In the genomic region with DNA sequence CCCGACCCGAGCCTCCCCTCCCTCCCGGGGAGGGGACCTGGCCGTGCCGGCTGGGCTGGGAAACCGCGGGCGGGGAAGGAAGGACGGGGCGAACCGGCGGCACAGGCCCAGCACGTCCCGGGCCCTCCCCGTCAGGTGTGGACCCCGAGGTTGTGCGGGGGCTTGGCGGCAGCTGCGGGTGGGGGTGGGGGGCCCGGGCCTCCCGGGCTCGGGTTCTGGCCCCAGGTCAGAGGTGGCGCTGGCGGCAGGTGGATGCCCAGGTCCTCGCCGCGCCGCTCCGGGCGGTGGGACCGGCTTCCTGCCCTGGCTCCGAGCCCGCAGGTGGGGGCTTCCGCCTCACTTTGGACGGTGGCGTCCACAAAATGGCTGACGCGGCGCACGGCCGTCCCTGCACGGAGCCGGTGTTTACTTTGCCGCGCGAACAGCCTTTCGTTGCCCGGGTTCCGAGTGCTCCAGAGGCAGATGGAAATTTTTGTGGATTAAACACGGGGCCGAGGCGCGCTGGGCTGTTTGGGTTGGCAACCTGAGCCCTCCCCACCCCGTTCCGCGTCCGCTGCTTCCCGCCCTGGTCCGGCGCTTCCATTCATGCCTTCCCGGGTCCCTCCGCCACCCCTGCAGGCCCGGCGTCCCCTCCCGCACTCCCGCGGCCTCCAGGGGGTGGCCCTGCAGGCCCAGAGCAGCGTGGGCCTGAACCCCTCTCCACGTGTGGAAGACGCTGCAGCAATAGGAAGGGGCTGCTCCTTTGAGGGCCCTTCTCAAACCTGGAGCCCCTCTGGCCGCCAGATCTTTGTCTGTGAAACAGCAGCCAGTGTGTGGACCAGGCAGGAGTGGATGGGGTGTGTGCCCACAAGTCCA, we compare ENCODE assay signal across 8 cellular contexts.
DNase-seq lines count a peak whose midpoint lies in the region; ATAC-seq and TF ChIP-seq lines count a peak whose summit lies in the region.
"Had no signal": no experiment of that assay in that cellular context is flagged by ENCODE, and none has a peak within 500 bp of the region (broad histone marks: within the 10 kb centered on the region; RNA-seq: fewer than 3 reads in every experiment).

No MANE protein-coding gene starts in this region.

- peak overlapping the region in 1 of 2 donors; percentile 56 for H3K9ac ChIP-seq in colonic mucosa (ENCODE audit: low read depth in 2 of 2, low read length in 2 of 2)

- peak overlapping the region; percentile 69 for H3K27ac Mint-ChIP-seq in mesothelial cell of epicardium

- peaks cover under 1% of the 10 kb centered on the region for H3K36me3 Mint-ChIP-seq in mesothelial cell of epicardium

- H3K9me3 Mint-ChIP-seq in mesothelial cell of epicardium = peaks cover under 1% of the 10 kb centered on the region

- no peaks in the 10 kb centered on the region for H3K27me3 ChIP-seq in WERI-Rb-1 (ENCODE audit: insufficient read depth, low read depth, severe bottlenecking)
- H3K27me3 ChIP-seq in colonic mucosa = no peaks in the 10 kb centered on the region
- no peaks in the 10 kb centered on the region for H3K27me3 ChIP-seq in thoracic aorta (replicated peaks; ENCODE audit: insufficient read depth)

- intact Hi-C loops in colonic mucosa (cut with DNase I) = no loop called here

- H3K27ac ChIP-seq in WERI-Rb-1 (no peak overlapping the region), colonic mucosa (no peak overlapping the region), thoracic aorta (no peak overlapping the region)
- H3K27ac ChIP-seq: neutrophil had no signal

- peak overlapping the region; percentile 55 for H3K4me3 Mint-ChIP-seq in mesothelial cell of epicardium

- H3K4me1 ChIP-seq in colonic mucosa (no peaks in the 10 kb centered on the region), thoracic aorta (ENCODE audit: control insufficient read depth in 1 of 2, low read depth in 2 of 2) (peaks cover 4 to 16% of the 10 kb centered on the region in 2 donors)

- peaks cover 35% of the 10 kb centered on the region for H3K4me1 Mint-ChIP-seq in mesothelial cell of epicardium

- no peaks in the 10 kb centered on the region for H3K36me3 ChIP-seq in WERI-Rb-1
- H3K36me3 ChIP-seq in colonic mucosa = no peaks in the 10 kb centered on the region
- H3K36me3 ChIP-seq in thoracic aorta = no peaks in the 10 kb centered on the region
- H3K36me3 ChIP-seq: neutrophil had no signal

- H3K4me3 ChIP-seq in WERI-Rb-1 (ENCODE audit: low read depth, low read length) = no peak overlapping the region
- H3K4me3 ChIP-seq in colonic mucosa = peak overlapping the region; percentile 57
- peak overlapping the region; percentile 75 for H3K4me3 ChIP-seq in thoracic aorta

- no peak for ATAC-seq in thoracic aorta (ENCODE audit: insufficient number of reproducible peaks, low FRiP score, low read depth)
- ATAC-seq in HG03139 (IDR thresholded peaks at IDR 0.05; ENCODE audit: unreplicated experiment) = no peak
- ATAC-seq in HG02852 (IDR thresholded peaks at IDR 0.05; ENCODE audit: unreplicated experiment) = no peak
- no peak for ATAC-seq in HG02759 (IDR thresholded peaks at IDR 0.05; ENCODE audit: unreplicated experiment)

- TF ChIP-seq CTCF in WERI-Rb-1 (IDR thresholded peaks at IDR 0.05; ENCODE audit: low read depth, low read length) (no peak), colonic mucosa (IDR thresholded peaks at IDR 0.05) (no peak), mesothelial cell of epicardium (IDR thresholded peaks at IDR 0.05; ENCODE audit: unreplicated experiment) (no peak), thoracic aorta (IDR thresholded peaks at IDR 0.05) (no peak)

- peak; percentile 4 for DNase-seq in WERI-Rb-1
- DNase-seq in colonic mucosa = no peak
- DNase-seq in mesothelial cell of epicardium (ENCODE audit: low spot score in 2 of 2, unreplicated experiment in 2 of 2) = peak; percentile 18 to 38
- no peak for DNase-seq in thoracic aorta (ENCODE audit: low spot score)

- no peaks in the 10 kb centered on the region for H3K27me3 Mint-ChIP-seq in mesothelial cell of epicardium (ENCODE audit: low read depth)

- H3K9me3 ChIP-seq in WERI-Rb-1 (ENCODE audit: severe bottlenecking) (no peaks in the 10 kb centered on the region), colonic mucosa (no peaks in the 10 kb centered on the region), thoracic aorta (no peaks in the 10 kb centered on the region)
- H3K9me3 ChIP-seq: neutrophil had no signal

Comparison
In these comparisons a context has a peak if more than half of its experiments do, and no peak if none do; other contexts are left out.
1. DNase-seq: peak in WERI-Rb-1 (single experiment) and mesothelial cell of epicardium (2 of 2); none in colonic mucosa (single experiment) and thoracic aorta (single experiment).